ENCODE assay signal across 8 cellular contexts in genomic region chr15:80780416-80781221, GRCh38. TPM values are rescaled to one million over a fixed set of nuclear protein-coding genes. Genes with fewer than 3 reads are reported as not detected.
A peak's percentile ranks its signal among the peaks of the same experiment; 100 is the strongest.
DNase-seq lines count a peak whose midpoint lies in the region; ATAC-seq and TF ChIP-seq lines count a peak whose summit lies in the region.

No MANE protein-coding gene starts in this region.

- H3K27ac ChIP-seq in cardiac muscle cell, result no peak overlapping the region
- H3K27ac ChIP-seq in right atrium auricular region, result no peak overlapping the region

- H3K27me3 Mint-ChIP-seq in activated CD8-positive, alpha-beta T cell treated with anti-CD3 and anti-CD28 coated beads, Interleukin-2, amount 10 ng/mL, durations not matched to agents 7 days and 5 days (ENCODE audit: low read depth), result peaks cover 58% of the 10 kb centered on the region
- H3K27me3 Mint-ChIP-seq in glutamatergic neuron (ENCODE audit: unreplicated experiment), result peaks cover 12% of the 10 kb centered on the region

- H3K4me1 Mint-ChIP-seq in activated CD8-positive, alpha-beta T cell treated with anti-CD3 and anti-CD28 coated beads, Interleukin-2, amount 10 ng/mL, durations not matched to agents 7 days and 5 days (ENCODE audit: low read depth), result peaks cover 14% of the 10 kb centered on the region
- H3K4me1 Mint-ChIP-seq in glutamatergic neuron (ENCODE audit: low read depth, unreplicated experiment), result peaks cover 7% of the 10 kb centered on the region

- CTCF ChIA-PET in activated CD8-positive, alpha-beta T cell treated with anti-CD3 and anti-CD28 coated beads, Interleukin-2, amount 10 ng/mL, durations not matched to agents 7 days and 5 days (lab: Charles Lee), result interaction anchor here (0.8 to 1.8 kb wide), 6 partner anchors 12 to 194 kb away, joined by 3 to 9 read pairs (median 5); no protein-coding TSS in a partner anchor

- no peaks in the 10 kb centered on the region for H3K9me3 Mint-ChIP-seq in activated CD8-positive, alpha-beta T cell treated with anti-CD3 and anti-CD28 coated beads, Interleukin-2, amount 10 ng/mL, durations not matched to agents 7 days and 5 days (ENCODE audit: insufficient read depth)
- H3K9me3 Mint-ChIP-seq in glutamatergic neuron (ENCODE audit: unreplicated experiment), result peaks cover 1% of the 10 kb centered on the region

- DNase-seq in cardiac muscle cell (ENCODE audit: low read depth in 1 of 2, low spot score in 1 of 2) (peak; percentile 74 to 89), right atrium auricular region (ENCODE audit: low spot score) (no peak), glutamatergic neuron (peak; percentile 33), NCI-H2029 treated with DMSO at 0.1 percent for 48 hours (lab: John Stamatoyannopoulos, UW) (no peak)
- DNase-seq in activated CD8-positive, alpha-beta T cell treated with anti-CD3 and anti-CD28 coated beads, Interleukin-2, amount 10 ng/mL, durations not matched to agents 7 days and 5 days, result peak; percentile 29

- no peaks in the 10 kb centered on the region for H3K36me3 Mint-ChIP-seq in activated CD8-positive, alpha-beta T cell treated with anti-CD3 and anti-CD28 coated beads, Interleukin-2, amount 10 ng/mL, durations not matched to agents 7 days and 5 days (ENCODE audit: low read depth)
- no peaks in the 10 kb centered on the region for H3K36me3 Mint-ChIP-seq in glutamatergic neuron (ENCODE audit: unreplicated experiment)

- H3K4me3 ChIP-seq in cardiac muscle cell (no peak overlapping the region), right atrium auricular region (peak overlapping the region in 1 of 2 donors; percentile 50), skeletal muscle satellite cell (ENCODE audit: low read length) (peak overlapping the region; percentile 75)

- TF ChIP-seq CTCF in cardiac muscle cell (IDR thresholded peaks at IDR 0.05; ENCODE audit: low read depth, low read length), result no peak
- no peak for TF ChIP-seq CTCF in right atrium auricular region (IDR thresholded peaks at IDR 0.05)
- TF ChIP-seq CTCF in glutamatergic neuron (IDR thresholded peaks at IDR 0.05; ENCODE audit: partially characterized antibody, unreplicated experiment), result no peak

- H3K9ac ChIP-seq in skeletal muscle satellite cell (ENCODE audit: low read depth, low read length), result peak overlapping the region; percentile 65

- H3K27ac Mint-ChIP-seq in activated CD8-positive, alpha-beta T cell treated with anti-CD3 and anti-CD28 coated beads, Interleukin-2, amount 10 ng/mL, durations not matched to agents 7 days and 5 days, result no peak overlapping the region
- H3K27ac Mint-ChIP-seq in glutamatergic neuron (ENCODE audit: unreplicated experiment), result no peak overlapping the region

- POLR2A ChIA-PET in activated CD8-positive, alpha-beta T cell treated with anti-CD3 and anti-CD28 coated beads, Interleukin-2, amount 10 ng/mL, durations not matched to agents 7 days and 5 days (lab: Charles Lee), result no interaction called here

- no peak for ATAC-seq in activated CD8-positive, alpha-beta T cell treated with anti-CD3 and anti-CD28 coated beads, Interleukin-2, amount 10 ng/mL, durations not matched to agents 7 days and 5 days
- ATAC-seq in GM19035 (IDR thresholded peaks at IDR 0.05; ENCODE audit: unreplicated experiment), result no peak
- ATAC-seq in GM21528 (IDR thresholded peaks at IDR 0.05; ENCODE audit: low FRiP score, unreplicated experiment), result no peak

- H3K4me3 Mint-ChIP-seq in activated CD8-positive, alpha-beta T cell treated with anti-CD3 and anti-CD28 coated beads, Interleukin-2, amount 10 ng/mL, durations not matched to agents 7 days and 5 days, result no peak overlapping the region
- peak overlapping the region; percentile 95 for H3K4me3 Mint-ChIP-seq in glutamatergic neuron (ENCODE audit: unreplicated experiment)

- H3K4me1 ChIP-seq in cardiac muscle cell (ENCODE audit: low read depth) (peaks cover 5% of the 10 kb centered on the region), right atrium auricular region (peaks cover 0 to 40% of the 10 kb centered on the region in 2 donors), skeletal muscle satellite cell (ENCODE audit: control insufficient read depth, insufficient read depth, low read length) (peaks cover 22% of the 10 kb centered on the region)

- H3K27me3 ChIP-seq in cardiac muscle cell, result peaks cover 62% of the 10 kb centered on the region
- H3K27me3 ChIP-seq in right atrium auricular region, result no peaks in the 10 kb centered on the region
- peaks cover 20% of the 10 kb centered on the region for H3K27me3 ChIP-seq in skeletal muscle satellite cell (ENCODE audit: control insufficient read depth, insufficient read depth, low read length)

- no peaks in the 10 kb centered on the region for H3K36me3 ChIP-seq in cardiac muscle cell
- H3K36me3 ChIP-seq in right atrium auricular region, result no peaks in the 10 kb centered on the region
- no peaks in the 10 kb centered on the region for H3K36me3 ChIP-seq in skeletal muscle satellite cell (ENCODE audit: insufficient read depth, low read length)

- H3K4me2 ChIP-seq in skeletal muscle satellite cell (ENCODE audit: low read length), result peak overlapping the region; percentile 88

- H3K9me3 ChIP-seq in cardiac muscle cell (ENCODE audit: low read depth) (no peaks in the 10 kb centered on the region), right atrium auricular region (no peaks in the 10 kb centered on the region), skeletal muscle satellite cell (replicated peaks; ENCODE audit: low read length) (no peaks in the 10 kb centered on the region)

RNA-seq across cellular contexts. Expression of gene CEMIP, which starts 1.4 kb away (rescaled TPM):
- total RNA-seq in cardiac muscle cell, result 0.12 and 0.18 TPM in 2 replicates
- polyA plus RNA-seq in cardiac muscle cell, result 0.24 and 1.9 TPM in 2 replicates
- 1 to 10 TPM in 1 of 2 donors, under 1 TPM in 1; 0.22 to 2.9 TPM for total RNA-seq in right atrium auricular region
- total RNA-seq in activated CD8-positive, alpha-beta T cell treated with anti-CD3 and anti-CD28 coated beads, Interleukin-2, amount 10 ng/mL, durations not matched to agents 7 days and 5 days, result not detected
- 0.25 TPM for total RNA-seq in glutamatergic neuron (ENCODE audit: unreplicated experiment)
- total RNA-seq in skeletal muscle satellite cell (2012; rRNA removed), result 1.8 and 5.0 TPM in 2 replicates

Comparison
In these comparisons a context has a peak if more than half of its experiments do, and no peak if none do; other contexts are left out.
1. DNase-seq: peak in cardiac muscle cell (2 of 2), activated CD8-positive, alpha-beta T cell treated with anti-CD3 and anti-CD28 coated beads, Interleukin-2, amount 10 ng/mL, durations not matched to agents 7 days and 5 days (single experiment) and glutamatergic neuron (single experiment); none in right atrium auricular region (single experiment) and NCI-H2029 treated with DMSO at 0.1 percent for 48 hours (single experiment).